In the genomic region with DNA sequence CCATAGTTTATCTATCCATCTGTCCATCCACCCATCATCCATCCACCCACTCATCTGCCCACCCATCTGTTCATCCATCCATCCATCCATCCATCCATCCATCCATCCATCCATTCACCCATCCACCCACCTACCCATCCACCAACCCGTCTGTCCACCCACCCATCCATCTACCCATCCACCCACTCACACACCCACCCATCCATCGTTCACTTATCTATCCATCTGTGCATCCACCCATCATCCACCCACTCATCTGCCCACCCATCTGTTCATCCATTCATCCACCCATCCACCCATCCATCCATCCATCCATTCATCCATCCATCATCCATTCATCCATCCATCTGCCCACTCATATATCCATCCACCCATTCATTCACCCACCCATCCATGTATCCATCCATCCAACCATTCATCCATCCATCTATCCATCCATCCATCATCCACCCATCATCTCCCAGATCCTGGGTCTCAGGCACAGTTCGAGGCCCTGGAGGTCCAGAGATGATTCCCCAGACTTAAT, we compare ENCODE assay signal across 23 cellular contexts.
DNase-seq lines count a peak whose midpoint lies in the region; ATAC-seq, FAIRE-seq and TF ChIP-seq lines count a peak whose summit lies in the region.
"Had no signal": no experiment of that assay in that cellular context is flagged by ENCODE, and none has a peak within 500 bp of the region (broad histone marks: within the 10 kb centered on the region; RNA-seq: fewer than 3 reads in every experiment).

No MANE protein-coding gene starts in this region.

- no peak overlapping the region for H2BK20ac ChIP-seq in H1 (ENCODE audit: low read length)

- intact Hi-C loops in right lobe of liver (cut with DNase I) = no loop called here

- no peak overlapping the region for H2BK15ac ChIP-seq in H1 (ENCODE audit: low read length)

- peak overlapping the region; percentile 6; the same call in 1 of the 2 replicates for H2AK5ac ChIP-seq in H1 (ENCODE audit: low read depth, low read length)

- H2BK5ac ChIP-seq in H1 (ENCODE audit: low read depth, low read length) = no peak overlapping the region

- WGBS in H1 (ENCODE audit: extremely low coverage in 1 of 2, insufficient coverage in 1 of 2, insufficient read length in 1 of 2, insufficient replicate concordance in 2 of 2, low coverage in 1 of 2, low lambda C conversion rate in 2 of 2, missing lambda C conversion rate in 1 of 2), 2 experiments = 95% methylated on average over 3 of the region's 3 CpGs; no CpG with 5 or more reads in 1 of the 2 experiments
- 57% methylated on average over 3 of the region's 3 CpGs for WGBS in right lobe of liver (ENCODE audit: insufficient coverage, low coverage, low lambda C conversion rate, missing lambda C conversion rate)

- H3K9me3 ChIP-seq in HEK293 (ENCODE audit: control insufficient read depth, insufficient read depth, low read depth, low read length) (no peaks in the 10 kb centered on the region), H1 (ENCODE audit: insufficient read depth in 2 of 2, low read depth in 1 of 2, low read length in 1 of 2) (no peaks in the 10 kb centered on the region), osteoblast (ENCODE audit: low read depth, low read length) (no peaks in the 10 kb centered on the region), right lobe of liver (no peaks in the 10 kb centered on the region)
- H3K9me3 ChIP-seq: A549; BE2C; BLaER1 treated with 17β-estradiol and CSF1 and Interleukin-3, amounts not matched to agents 10 nM and 100 nM had no signal

- H3K9ac ChIP-seq in H1 (replicated peaks in 1 of 4; ENCODE audit: extremely low read depth in 1 of 4, low read depth in 3 of 4, low read length in 3 of 4) = no peak overlapping the region
- H3K9ac ChIP-seq: BLaER1 treated with 17β-estradiol and CSF1 and Interleukin-3, amounts not matched to agents 10 nM and 100 nM; GM23248 had no signal

- H4K20me1 ChIP-seq in H1 (replicated peaks in 1 of 2; ENCODE audit: control insufficient read depth in 1 of 2, insufficient read depth in 2 of 2, low read length in 2 of 2) = no peaks in the 10 kb centered on the region
- no peaks in the 10 kb centered on the region for H4K20me1 ChIP-seq in osteoblast (ENCODE audit: insufficient read depth, low read length)
- H4K20me1 ChIP-seq: BLaER1 treated with 17β-estradiol and CSF1 and Interleukin-3, amounts not matched to agents 10 nM and 100 nM had no signal

- H2AFZ ChIP-seq in H1 (ENCODE audit: low read length) (no peak overlapping the region), osteoblast (ENCODE audit: low read length) (no peak overlapping the region)
- H2AFZ ChIP-seq: GM23248 had no signal

- H3K27me3 ChIP-seq in H1 (replicated peaks in 1 of 4; ENCODE audit: control insufficient read depth in 3 of 4, extremely low read depth in 1 of 4, insufficient read depth in 3 of 4, low read length in 3 of 4) = no peaks in the 10 kb centered on the region; a peak in 1 of 7 replicates
- H3K27me3 ChIP-seq in osteoblast (ENCODE audit: insufficient read depth, low read length) = peaks cover 11% of the 10 kb centered on the region
- peaks cover 0 to 10% of the 10 kb centered on the region in 2 donors for H3K27me3 ChIP-seq in right lobe of liver
- H3K27me3 ChIP-seq: BE2C; BLaER1 treated with 17β-estradiol and CSF1 and Interleukin-3, amounts not matched to agents 10 nM and 100 nM had no signal

- no peak overlapping the region for H3K4me3 ChIP-seq in HEK293 (ENCODE audit: low read depth, low read length)
- no peak overlapping the region for H3K4me3 ChIP-seq in H1 (ENCODE audit: extremely low read depth in 1 of 4, insufficient read depth in 2 of 4, low read depth in 3 of 4, low read length in 4 of 4)
- no peak overlapping the region for H3K4me3 ChIP-seq in osteoblast (ENCODE audit: insufficient read depth, low read length)
- no peak overlapping the region for H3K4me3 ChIP-seq in right lobe of liver
- H3K4me3 ChIP-seq: A549; BLaER1 treated with 17β-estradiol and CSF1 and Interleukin-3, amounts not matched to agents 10 nM and 100 nM; GM23248 had no signal

- POLR2A ChIA-PET in HEK293 (lab: Yijun Ruan, JAX) (no interaction called here), RWPE1 (lab: Yijun Ruan, JAX; ENCODE audit: low non-redundant PET) (no interaction called here), H1 (lab: Charles Lee; ENCODE audit: partially characterized antibody) (no interaction called here)

- no peak overlapping the region for H3K18ac ChIP-seq in H1 (ENCODE audit: extremely low read depth, low read length)

- H3K4me1 ChIP-seq in HEK293 (ENCODE audit: control insufficient read depth, insufficient read depth, low read length) (no peaks in the 10 kb centered on the region), H1 (replicated peaks in 1 of 4; ENCODE audit: control insufficient read depth in 3 of 4, insufficient read depth in 4 of 4, low read length in 3 of 4) (peaks cover 15 to 36% (median 20%) of the 10 kb centered on the region in 4 experiments), osteoblast (ENCODE audit: insufficient read depth, low read length) (no peaks in the 10 kb centered on the region), right lobe of liver (no peaks in the 10 kb centered on the region)
- H3K4me1 ChIP-seq: BE2C had no signal

- H2BK12ac ChIP-seq in H1 (ENCODE audit: low read depth, low read length) = no peak overlapping the region

- CTCF ChIA-PET in HEK293 (lab: Yijun Ruan, JAX) = no interaction called here
- CTCF ChIA-PET in RWPE1 (lab: Yijun Ruan, JAX) = no interaction called here
- CTCF ChIA-PET in H1 (lab: Charles Lee; ENCODE audit: partially characterized antibody) = interaction anchor here (0.9 to 1.3 kb wide), 2 partner anchors 14 to 56 kb away, joined by 3 to 4 read pairs; no protein-coding TSS in a partner anchor

- no peak overlapping the region for H4K91ac ChIP-seq in H1 (replicated peaks; ENCODE audit: insufficient read length, low read length)

- H3K27ac ChIP-seq in HEK293 (ENCODE audit: extremely low read depth, low read depth, low read length) (no peak overlapping the region), RWPE1 (peak overlapping the region; percentile 3; the same call in 1 of the 2 replicates), H1 (ENCODE audit: low read depth, low read length) (no peak overlapping the region), osteoblast (ENCODE audit: low read depth, low read length) (no peak overlapping the region), right lobe of liver (no peak overlapping the region)
- H3K27ac ChIP-seq: BLaER1 treated with 17β-estradiol and CSF1 and Interleukin-3, amounts not matched to agents 10 nM and 100 nM; GM23248 had no signal

- no peak overlapping the region for H3K14ac ChIP-seq in H1 (ENCODE audit: insufficient read length)

- no peak for FAIRE-seq in H1 (lab: Jason Lieb, UNC)
- FAIRE-seq: A549, D721Med, G401.6, GM12892, GM19239 had no signal

- no peak for ATAC-seq in right lobe of liver

- H3K23ac ChIP-seq in H1 (ENCODE audit: insufficient read length) = no peak overlapping the region

- H4K5ac ChIP-seq in H1 (ENCODE audit: insufficient read length, low read depth, low read length) = no peak overlapping the region

- H3K4me2 ChIP-seq in H1 (ENCODE audit: insufficient read depth in 1 of 2, low read depth in 2 of 2, low read length in 2 of 2) (no peak overlapping the region), osteoblast (ENCODE audit: insufficient read depth, low read length) (no peak overlapping the region)
- H3K4me2 ChIP-seq: A549 had no signal

- H4K8ac ChIP-seq in H1 (ENCODE audit: extremely low read depth, insufficient read depth, low read length) = no peak overlapping the region; the same call in 1 of the 2 replicates

- H3K36me3 ChIP-seq in HEK293 (ENCODE audit: control insufficient read depth in 2 of 2, insufficient read depth in 1 of 2, low read length in 2 of 2) = no peaks in the 10 kb centered on the region
- H3K36me3 ChIP-seq in H1 (ENCODE audit: control insufficient read depth in 2 of 4, insufficient read depth in 4 of 4, low read length in 3 of 4) = no peaks in the 10 kb centered on the region
- no peaks in the 10 kb centered on the region for H3K36me3 ChIP-seq in osteoblast (ENCODE audit: insufficient read depth, low read length)
- H3K36me3 ChIP-seq in right lobe of liver = no peaks in the 10 kb centered on the region
- H3K36me3 ChIP-seq: BE2C; BLaER1 treated with 17β-estradiol and CSF1 and Interleukin-3, amounts not matched to agents 10 nM and 100 nM had no signal

- H3K79me2 ChIP-seq in H1 (ENCODE audit: control insufficient read depth in 1 of 2, insufficient read depth in 2 of 2, low read length in 2 of 2) = no peaks in the 10 kb centered on the region
- H3K79me2 ChIP-seq in osteoblast (ENCODE audit: insufficient read depth, low read length) = no peaks in the 10 kb centered on the region

- H3K4ac ChIP-seq in H1 (replicated peaks; ENCODE audit: insufficient read length, low read depth, low read length) = no peak overlapping the region

- TF ChIP-seq RAD21 in H1 (IDR thresholded peaks at IDR 0.05 in 1 of 2, conservative IDR thresholded peaks at IDR 0.05 in 1 of 2; ENCODE audit: low read depth in 2 of 2, low read length in 2 of 2) = no peak

- no peaks in the 10 kb centered on the region for H3K79me1 ChIP-seq in H1 (ENCODE audit: low read depth, low read length)

- TF ChIP-seq POLR2A in H1 (IDR thresholded peaks at IDR 0.05; ENCODE audit: control extremely low read depth in 1 of 2, low read depth in 2 of 2, low read length in 2 of 2) (no peak), right lobe of liver (IDR thresholded peaks at IDR 0.05) (no peak)

- DNase-seq in RWPE1 (ENCODE audit: low spot score) (no peak), H1 (ENCODE audit: low read depth in 1 of 2, low spot score in 2 of 2) (no peak), osteoblast (ENCODE audit: insufficient read length, low spot score, missing footprints) (peak; percentile 29), SK-N-DZ (ENCODE audit: low spot score) (no peak), cerebellum (ENCODE audit: low spot score) (no peak), right lobe of liver (no peak)
- DNase-seq: 8988T; ACHN; AML-193; BE2C; CD4-positive, alpha-beta T cell; CD8-positive, alpha-beta memory T cell; DND-41; GM23248; H9; HFFc6 had no signal

- TF ChIP-seq CTCF in HEK293 (tag by site-specific recombination; IDR thresholded peaks at IDR 0.05) (no peak), RWPE1 (conservative IDR thresholded peaks at IDR 0.05; ENCODE audit: low read depth) (no peak), H1 (IDR thresholded peaks at IDR 0.05; ENCODE audit: control extremely low read depth in 1 of 3, insufficient read depth in 1 of 3, low read depth in 1 of 3, low read length in 3 of 3) (no peak), osteoblast (IDR thresholded peaks at IDR 0.05; ENCODE audit: extremely low read depth, low read depth, low read length) (no peak), right lobe of liver (IDR thresholded peaks at IDR 0.05) (no peak)

- peaks cover 8% of the 10 kb centered on the region; the same call in 1 of the 2 replicates for H3K23me2 ChIP-seq in H1 (ENCODE audit: low read depth, low read length)

- no peak overlapping the region for H3K56ac ChIP-seq in H1 (replicated peaks; ENCODE audit: insufficient read length, low read depth, low read length)

- no peak overlapping the region for H2BK120ac ChIP-seq in H1 (replicated peaks; ENCODE audit: low read depth, low read length)

- TF ChIP-seq EP300 in H1 (IDR thresholded peaks at IDR 0.05; ENCODE audit: borderline replicate concordance in 1 of 2, low read depth in 2 of 2, low read length in 2 of 2) = no peak

TF ChIP-seq in HEK293, 187 proteins besides CTCF, POLR2A, EP300 and RAD21 (continues in another document):
- peak; percentile 70 for TF ChIP-seq ZBTB17 (tag by site-specific recombination; IDR thresholded peaks at IDR 0.05)
